ENCODE assay signal across 8 cellular contexts in genomic region chr20:41135187-41135887, GRCh38. TPM values are rescaled to one million over a fixed set of nuclear protein-coding genes. Genes with fewer than 3 reads are reported as not detected.
DNase-seq lines count a peak whose midpoint lies in the region; ATAC-seq and TF ChIP-seq lines count a peak whose summit lies in the region.

No MANE protein-coding gene starts in this region.

- intact Hi-C loops in natural killer cell (cut with micrococcal nuclease): loop anchor here (1.0 to 5.0 kb wide), 3 partner anchors 97 to 205 kb away; partner anchors contain the start of genes LPIN3 and ZHX3

- peak overlapping the region in 1 of 2 donors; percentile 45 for H3K27ac Mint-ChIP-seq in effector memory CD8-positive, alpha-beta T cell
- peak overlapping the region in 1 of 2 donors; percentile 80 for H3K27ac Mint-ChIP-seq in natural killer cell

- DNase-seq in NCI-H510A treated with DMSO at 0.1 percent for 48 hours (lab: John Stamatoyannopoulos, UW): peak; percentile 33
- DNase-seq in NCI-H510A (lab: John Stamatoyannopoulos, UW): no peak
- DNase-seq in NCI-H2029 treated with DMSO at 0.1 percent for 48 hours (lab: John Stamatoyannopoulos, UW): peak; percentile 38
- DNase-seq in activated CD4-positive, alpha-beta T cell treated with anti-CD3 and anti-CD28 coated beads, Interleukin-2, amount 50 U/mL, for 4 hours: peak; percentile 57 to 58
- peak; percentile 58 to 60 (median 58) for DNase-seq in effector memory CD8-positive, alpha-beta T cell
- peak; percentile 48 for DNase-seq in natural killer cell

- peak; percentile 89 for TF ChIP-seq CTCF in natural killer cell (IDR thresholded peaks at IDR 0.05)

- H3K4me3 Mint-ChIP-seq in effector memory CD8-positive, alpha-beta T cell: peak overlapping the region; percentile 85 to 86
- peak overlapping the region; percentile 92 for H3K4me3 Mint-ChIP-seq in natural killer cell

- no peaks in the 10 kb centered on the region for H3K27me3 Mint-ChIP-seq in effector memory CD8-positive, alpha-beta T cell
- no peaks in the 10 kb centered on the region for H3K27me3 Mint-ChIP-seq in natural killer cell (ENCODE audit: low read depth in 2 of 2)

- ATAC-seq in effector memory CD8-positive, alpha-beta T cell (replicated peaks): peak; percentile 17
- ATAC-seq in natural killer cell (peak; percentile 18 to 31 (median 19)), GM19455 (IDR thresholded peaks at IDR 0.05; ENCODE audit: unreplicated experiment) (no peak), GM21515 (IDR thresholded peaks at IDR 0.05; ENCODE audit: unreplicated experiment) (no peak)

- H3K4me1 Mint-ChIP-seq in effector memory CD8-positive, alpha-beta T cell (ENCODE audit: low read depth in 2 of 2): peaks cover 32 to 43% of the 10 kb centered on the region in 2 donors
- peaks cover 40 to 44% of the 10 kb centered on the region in 2 donors for H3K4me1 Mint-ChIP-seq in natural killer cell

- peaks cover 31% of the 10 kb centered on the region for H3K36me3 Mint-ChIP-seq in effector memory CD8-positive, alpha-beta T cell (ENCODE audit: insufficient read depth)
- H3K36me3 Mint-ChIP-seq in natural killer cell: no peaks in the 10 kb centered on the region

- no peaks in the 10 kb centered on the region for H3K9me3 Mint-ChIP-seq in effector memory CD8-positive, alpha-beta T cell
- H3K9me3 Mint-ChIP-seq in natural killer cell: no peaks in the 10 kb centered on the region

RNA-seq across cellular contexts. Expression of gene PLCG1, which starts 2.0 kb away (rescaled TPM):
- 100 to 1,000 TPM; 199 to 242 (median 236) TPM for total RNA-seq in natural killer cell

Comparison
In these comparisons a context has a peak if more than half of its experiments do, and no peak if none do; other contexts are left out.
1. ATAC-seq: peak in effector memory CD8-positive, alpha-beta T cell (single experiment) and natural killer cell (3 of 3); none in GM19455 (single experiment) and GM21515 (single experiment).